ENCODE assay signal across 22 cellular contexts in genomic region chr18:35474884-35475283, GRCh38.
"Had no signal": no experiment of that assay in that cellular context is flagged by ENCODE, and none has a peak within 500 bp of the region (broad histone marks: within the 10 kb centered on the region; RNA-seq: fewer than 3 reads in every experiment).

No MANE protein-coding gene starts in this region.

- H3K27me3 ChIP-seq: cardiac muscle cell, colonic mucosa, esophagus muscularis mucosa, neural progenitor cell, pancreas, tibial nerve, uterus had no signal

- ATAC-seq: activated CD8-positive, alpha-beta T cell treated with anti-CD3 and anti-CD28 coated beads, Interleukin-2, amount 10 ng/mL, durations not matched to agents 7 days and 5 days; left colon; pancreas; sciatic nerve; stimulated activated effector memory CD8-positive, alpha-beta T cell treated with anti-CD3 and anti-CD28 coated beads, Interleukin-12 subunit alpha, Interleukin-12 subunit beta, amount 100 ng/mL, for 72 hours had no signal

- H3K4me3 Mint-ChIP-seq: activated CD4-positive, alpha-beta T cell treated with anti-CD3 and anti-CD28 coated beads, Interleukin-2, amount 10 ng/mL, durations not matched to agents 24 days and 14 days; activated CD8-positive, alpha-beta T cell treated with anti-CD3 and anti-CD28 coated beads, Interleukin-2, amount 10 ng/mL, durations not matched to agents 7 days and 5 days; activated T-helper 1 cell treated with anti-CD3 and anti-CD28 coated beads, Interleukin-12 subunit alpha, Interleukin-12 subunit beta, Interleukin-2, Interleukin-4 antibody, amounts not matched to agents 30 ng/mL and 10 ng/mL and 1 ng/mL, durations not matched to agents 14 hours and 24 hours and 36 hours; naive B cell; neural progenitor cell; stimulated activated effector memory CD8-positive, alpha-beta T cell treated with anti-CD3 and anti-CD28 coated beads, Interleukin-12 subunit alpha, Interleukin-12 subunit beta, amount 100 ng/mL, for 72 hours had no signal

- H3K4me3 ChIP-seq: cardiac muscle cell, colonic mucosa, esophagus muscularis mucosa, lung, neural progenitor cell, pancreas, tibial nerve, uterus had no signal

- DNase-seq: activated CD4-positive, alpha-beta T cell treated with anti-CD3 and anti-CD28 coated beads, Interleukin-2, amount 10 ng/mL, durations not matched to agents 24 days and 14 days; activated CD4-positive, CD25-positive, alpha-beta regulatory T cell; activated CD8-positive, alpha-beta memory T cell treated with anti-CD3 and anti-CD28 coated beads, Interleukin-2, amount 50 U/mL, for 48 hours; activated CD8-positive, alpha-beta T cell treated with anti-CD3 and anti-CD28 coated beads, Interleukin-2, amount 10 ng/mL, durations not matched to agents 7 days and 5 days; aorta; colonic mucosa; head of caudate nucleus; left colon; naive B cell; pancreas; stimulated activated CD4-positive, alpha-beta T cell treated with anti-CD3 and anti-CD28 coated beads, Interleukin-12 subunit alpha, Interleukin-12 subunit beta, amount 100 ng/mL, for 4 hours; stimulated activated CD4-positive, alpha-beta T cell treated with anti-CD3 and anti-CD28 coated beads, Interleukin-2, amount 100 ng/mL, for 24 hours; substantia nigra; uterus had no signal

- H3K4me1 ChIP-seq: colonic mucosa, neural progenitor cell, pancreas, uterus had no signal

- H3K36me3 Mint-ChIP-seq: stimulated activated effector memory CD8-positive, alpha-beta T cell treated with anti-CD3 and anti-CD28 coated beads, Interleukin-12 subunit alpha, Interleukin-12 subunit beta, amount 100 ng/mL, for 72 hours had no signal

- H3K27ac ChIP-seq: cardiac muscle cell, colonic mucosa, esophagus muscularis mucosa, neural progenitor cell, pancreas, tibial nerve, uterus had no signal

- H3K9me3 Mint-ChIP-seq: stimulated activated effector memory CD8-positive, alpha-beta T cell treated with anti-CD3 and anti-CD28 coated beads, Interleukin-12 subunit alpha, Interleukin-12 subunit beta, amount 100 ng/mL, for 72 hours had no signal

- H3K27ac Mint-ChIP-seq: activated CD4-positive, alpha-beta T cell treated with anti-CD3 and anti-CD28 coated beads, Interleukin-2, amount 10 ng/mL, durations not matched to agents 24 days and 14 days; activated CD8-positive, alpha-beta T cell treated with anti-CD3 and anti-CD28 coated beads, Interleukin-2, amount 10 ng/mL, durations not matched to agents 7 days and 5 days; activated T-helper 1 cell treated with anti-CD3 and anti-CD28 coated beads, Interleukin-12 subunit alpha, Interleukin-12 subunit beta, Interleukin-2, Interleukin-4 antibody, amounts not matched to agents 30 ng/mL and 10 ng/mL and 1 ng/mL, durations not matched to agents 14 hours and 24 hours and 36 hours; naive B cell; neural progenitor cell; stimulated activated effector memory CD8-positive, alpha-beta T cell treated with anti-CD3 and anti-CD28 coated beads, Interleukin-12 subunit alpha, Interleukin-12 subunit beta, amount 100 ng/mL, for 72 hours had no signal

- H3K27me3 Mint-ChIP-seq: activated CD4-positive, alpha-beta T cell treated with anti-CD3 and anti-CD28 coated beads, Interleukin-2, amount 10 ng/mL, durations not matched to agents 24 days and 14 days; naive B cell had no signal

- H3K36me3 ChIP-seq: cardiac muscle cell, colonic mucosa, neural progenitor cell, pancreas, uterus had no signal
